10 cellular contexts compared by ENCODE assay signal in the genomic region with DNA sequence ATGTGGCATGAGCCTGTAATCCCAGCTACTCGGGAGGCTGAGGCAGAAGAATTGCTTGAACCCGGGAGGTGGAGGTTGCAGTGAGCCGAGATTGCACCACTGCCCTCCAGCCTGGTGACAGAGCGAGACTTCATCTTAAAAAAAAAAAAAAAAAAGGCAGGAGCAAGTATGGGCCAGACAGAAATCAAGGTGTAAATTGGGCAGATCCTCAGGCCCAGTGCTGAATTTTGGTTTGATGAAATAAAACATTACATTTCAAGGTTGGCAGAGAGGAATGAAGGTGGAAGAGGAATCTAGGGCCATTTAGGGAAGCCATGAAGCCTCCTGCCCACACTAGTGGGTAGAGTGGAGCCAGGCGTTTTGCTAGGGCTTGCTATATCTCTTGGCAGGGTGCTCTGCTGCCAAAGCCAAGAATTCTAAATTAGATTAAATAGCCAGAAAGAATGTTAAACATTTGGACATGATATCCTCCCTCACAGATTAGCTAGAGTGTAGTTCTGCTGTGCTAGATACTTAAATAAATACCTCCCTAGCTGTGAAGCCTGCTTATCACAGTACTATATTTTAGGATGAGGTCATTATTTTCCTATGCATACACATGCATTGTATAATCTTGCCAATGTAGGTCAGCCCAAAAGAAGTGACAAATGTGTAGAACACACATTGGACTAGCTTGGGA. TPM values are rescaled to one million over a fixed set of nuclear protein-coding genes. Genes with fewer than 3 reads are reported as not detected.
A peak's percentile ranks its signal among the peaks of the same experiment; 100 is the strongest.
DNase-seq lines count a peak whose midpoint lies in the region; ATAC-seq and TF ChIP-seq lines count a peak whose summit lies in the region.
"Had no signal": no experiment of that assay in that cellular context is flagged by ENCODE, and none has a peak within 500 bp of the region (broad histone marks: within the 10 kb centered on the region; RNA-seq: fewer than 3 reads in every experiment).

No MANE protein-coding gene starts in this region.

- no peak overlapping the region for H3K9ac ChIP-seq in SK-N-SH

- no peak overlapping the region for H2AFZ ChIP-seq in SK-N-SH (ENCODE audit: low read depth)
- no peak overlapping the region for H2AFZ ChIP-seq in osteoblast (ENCODE audit: low read length)

- no peak overlapping the region for H3K4me2 ChIP-seq in SK-N-SH
- no peak overlapping the region for H3K4me2 ChIP-seq in osteoblast (ENCODE audit: insufficient read depth, low read length)

- H3K79me2 ChIP-seq in SK-N-SH (ENCODE audit: insufficient read depth) = no peaks in the 10 kb centered on the region
- H3K79me2 ChIP-seq in osteoblast (ENCODE audit: insufficient read depth, low read length) = no peaks in the 10 kb centered on the region

- H3K4me3 Mint-ChIP-seq in activated CD4-positive, alpha-beta T cell treated with anti-CD3 and anti-CD28 coated beads, Interleukin-2, amount 10 ng/mL, durations not matched to agents 7 days and 5 days = no peak overlapping the region
- H3K4me3 Mint-ChIP-seq: stimulated activated memory B cell treated with anti-CD40 and anti-IgM and Interleukin-4, amounts not matched to agents 10 μg/mL and 1 μg/mL and 100 μg/mL, for 72 hours had no signal

- H3K27ac ChIP-seq in SK-N-SH (ENCODE audit: low read depth in 2 of 2, low read length in 1 of 2) = peak overlapping the region in 1 of 2 experiments; percentile 13; a peak in 1 of 4 replicates
- H3K27ac ChIP-seq in osteoblast (ENCODE audit: low read depth, low read length) = no peak overlapping the region

- 57% methylated on average over 5 of the region's 5 CpGs for WGBS in SK-N-SH (ENCODE audit: low lambda C conversion rate)

- H3K4me3 ChIP-seq in SK-N-SH (ENCODE audit: low read depth in 2 of 2, low read length in 1 of 2) = no peak overlapping the region
- H3K4me3 ChIP-seq in fibroblast of the aortic adventitia (ENCODE audit: low read depth, low read length) = no peak overlapping the region
- H3K4me3 ChIP-seq in osteoblast (ENCODE audit: insufficient read depth, low read length) = no peak overlapping the region

- peak; percentile 39 for DNase-seq in H4 (ENCODE audit: low spot score)
- DNase-seq in SK-N-SH = peak; percentile 40
- DNase-seq in fibroblast of the aortic adventitia (ENCODE audit: low read depth) = peak; percentile 76
- peak; percentile 30 for DNase-seq in osteoblast (ENCODE audit: insufficient read length, low spot score, missing footprints)
- DNase-seq in activated CD4-positive, alpha-beta T cell treated with anti-CD3 and anti-CD28 coated beads, Interleukin-2, amount 10 ng/mL, durations not matched to agents 7 days and 5 days = no peak
- no peak for DNase-seq in stimulated activated naive CD8-positive, alpha-beta T cell treated with anti-CD3 and anti-CD28 coated beads, Interleukin-15, Interleukin-2, amounts not matched to agents 100 U/mL and 50 U/mL, for 24 hours
- DNase-seq: NCI-H748 treated with DMSO at 0.1 percent for 48 hours had no signal

- peaks cover 33% of the 10 kb centered on the region for H3K4me1 Mint-ChIP-seq in activated CD4-positive, alpha-beta T cell treated with anti-CD3 and anti-CD28 coated beads, Interleukin-2, amount 10 ng/mL, durations not matched to agents 7 days and 5 days

- no peaks in the 10 kb centered on the region for H4K20me1 ChIP-seq in SK-N-SH (ENCODE audit: insufficient read depth)
- H4K20me1 ChIP-seq in osteoblast (ENCODE audit: insufficient read depth, low read length) = no peaks in the 10 kb centered on the region

- no peaks in the 10 kb centered on the region for H3K36me3 ChIP-seq in SK-N-SH (replicated peaks in 1 of 2; ENCODE audit: control insufficient read depth in 1 of 2, insufficient read depth in 2 of 2, low read length in 1 of 2)
- no peaks in the 10 kb centered on the region for H3K36me3 ChIP-seq in osteoblast (ENCODE audit: insufficient read depth, low read length)

- no peaks in the 10 kb centered on the region for H3F3A ChIP-seq in SK-N-SH (replicated peaks; ENCODE audit: insufficient read depth)

- H3K9me2 ChIP-seq in SK-N-SH = no peaks in the 10 kb centered on the region

- no peak overlapping the region for H3K27ac Mint-ChIP-seq in activated CD4-positive, alpha-beta T cell treated with anti-CD3 and anti-CD28 coated beads, Interleukin-2, amount 10 ng/mL, durations not matched to agents 7 days and 5 days
- H3K27ac Mint-ChIP-seq: stimulated activated memory B cell treated with anti-CD40 and anti-IgM and Interleukin-4, amounts not matched to agents 10 μg/mL and 1 μg/mL and 100 μg/mL, for 72 hours had no signal

- TF ChIP-seq RAD21 in SK-N-SH (IDR thresholded peaks at IDR 0.05; ENCODE audit: low read length) = no peak

- peaks cover 2% of the 10 kb centered on the region for H3K27me3 Mint-ChIP-seq in activated CD4-positive, alpha-beta T cell treated with anti-CD3 and anti-CD28 coated beads, Interleukin-2, amount 10 ng/mL, durations not matched to agents 7 days and 5 days

- H3K4me1 ChIP-seq in SK-N-SH (ENCODE audit: control insufficient read depth in 1 of 2, insufficient read depth in 2 of 2, low read depth in 1 of 2, low read length in 1 of 2) (peaks cover 3 to 6% of the 10 kb centered on the region in 2 experiments; a peak in 3 of 4 replicates), osteoblast (ENCODE audit: insufficient read depth, low read length) (peaks cover 19% of the 10 kb centered on the region)

- H3K36me3 Mint-ChIP-seq in activated CD4-positive, alpha-beta T cell treated with anti-CD3 and anti-CD28 coated beads, Interleukin-2, amount 10 ng/mL, durations not matched to agents 7 days and 5 days (ENCODE audit: low read depth) = no peaks in the 10 kb centered on the region
- H3K36me3 Mint-ChIP-seq: stimulated activated memory B cell treated with anti-CD40 and anti-IgM and Interleukin-4, amounts not matched to agents 10 μg/mL and 1 μg/mL and 100 μg/mL, for 72 hours had no signal

- H3K9me3 ChIP-seq in SK-N-SH = no peaks in the 10 kb centered on the region
- H3K9me3 ChIP-seq in osteoblast (ENCODE audit: low read depth, low read length) = no peaks in the 10 kb centered on the region

- H3K27me3 ChIP-seq in SK-N-SH (ENCODE audit: insufficient read depth) = no peaks in the 10 kb centered on the region
- H3K27me3 ChIP-seq in osteoblast (ENCODE audit: insufficient read depth, low read length) = no peaks in the 10 kb centered on the region

- TF ChIP-seq CTCF in SK-N-SH (IDR thresholded peaks at IDR 0.05) = no peak
- TF ChIP-seq CTCF in fibroblast of the aortic adventitia (IDR thresholded peaks at IDR 0.05; ENCODE audit: insufficient read depth, low read length) = no peak
- TF ChIP-seq CTCF in osteoblast (IDR thresholded peaks at IDR 0.05; ENCODE audit: extremely low read depth, low read depth, low read length) = no peak

- H3K9me3 Mint-ChIP-seq in activated CD4-positive, alpha-beta T cell treated with anti-CD3 and anti-CD28 coated beads, Interleukin-2, amount 10 ng/mL, durations not matched to agents 7 days and 5 days = no peaks in the 10 kb centered on the region
- H3K9me3 Mint-ChIP-seq: stimulated activated memory B cell treated with anti-CD40 and anti-IgM and Interleukin-4, amounts not matched to agents 10 μg/mL and 1 μg/mL and 100 μg/mL, for 72 hours had no signal

- ATAC-seq in GM18861 (IDR thresholded peaks at IDR 0.05; ENCODE audit: unreplicated experiment) (no peak), HG02885 (IDR thresholded peaks at IDR 0.05; ENCODE audit: poor library complexity, unreplicated experiment) (no peak)
- no peak for ATAC-seq in stimulated activated naive CD8-positive, alpha-beta T cell treated with anti-CD3 and anti-CD28 coated beads, Interleukin-15, Interleukin-2, amounts not matched to agents 100 U/mL and 50 U/mL, for 24 hours
- ATAC-seq: stimulated activated memory B cell treated with anti-CD40 and anti-IgM and Interleukin-4, amounts not matched to agents 10 μg/mL and 1 μg/mL and 100 μg/mL, for 72 hours had no signal

- CTCF ChIA-PET in SK-N-SH (lab: Yijun Ruan, JAX) = interaction anchor here (1.0 to 1.3 kb wide), 3 partner anchors 11 to 398 kb away, joined by 3 to 4 read pairs (median 3); no protein-coding TSS in a partner anchor
- CTCF ChIA-PET in activated CD4-positive, alpha-beta T cell treated with anti-CD3 and anti-CD28 coated beads, Interleukin-2, amount 10 ng/mL, durations not matched to agents 7 days and 5 days (lab: Charles Lee) = interaction anchor here (0.6 to 1.5 kb wide), 4 partner anchors 17 to 881 kb away, joined by 3 to 4 read pairs (median 3); partner anchors contain the start of gene LGALS8

- no peak; a peak in 1 of 4 replicates for TF ChIP-seq EP300 in SK-N-SH (IDR thresholded peaks at IDR 0.05; ENCODE audit: borderline replicate concordance in 1 of 2, low read depth in 1 of 2, low read length in 1 of 2)

- POLR2A ChIA-PET in SK-N-SH (lab: Yijun Ruan, JAX) = no interaction called here
- POLR2A ChIA-PET in activated CD4-positive, alpha-beta T cell treated with anti-CD3 and anti-CD28 coated beads, Interleukin-2, amount 10 ng/mL, durations not matched to agents 7 days and 5 days (lab: Charles Lee) = no interaction called here

TF ChIP-seq in SK-N-SH, 30 proteins besides CTCF, POLR2A, EP300 and RAD21:
- TF ChIP-seq RFX5 (IDR thresholded peaks at IDR 0.05; ENCODE audit: low read length) (no peak), TEAD4 (IDR thresholded peaks at IDR 0.05; ENCODE audit: borderline replicate concordance, insufficient read depth) (peak; percentile 62; the same call in 1 of the 2 replicates), JUND (IDR thresholded peaks at IDR 0.05) (no peak), TCF12 (IDR thresholded peaks at IDR 0.05) (0 out of 2 replicates have a peak, but pooled peaks have one; percentile 21), NFIC (IDR thresholded peaks at IDR 0.05; ENCODE audit: borderline replicate concordance) (peak; percentile 83)
- TF ChIP-seq, protein P1, sequence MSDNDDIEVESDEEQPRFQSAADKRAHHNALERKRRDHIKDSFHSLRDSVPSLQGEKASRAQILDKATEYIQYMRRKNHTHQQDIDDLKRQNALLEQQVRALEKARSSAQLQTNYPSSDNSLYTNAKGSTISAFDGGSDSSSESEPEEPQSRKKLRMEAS (IDR thresholded peaks at IDR 0.05; ENCODE audit: low read depth) = no peak

RNA-seq across cellular contexts. Expression of gene LGALS8, which starts 16.6 kb away (rescaled TPM):
- total RNA-seq in H4 (2014; rRNA removed; shearing (Covaris generic)) = 70.1 and 81.9 TPM in 2 replicates
- polyA plus RNA-seq in SK-N-SH (2012; rRNA removed) = 18.9 and 30.3 TPM in 2 replicates
- 18.4 and 19.8 TPM in 2 replicates for polyA plus RNA-seq in SK-N-SH (2012; cell fraction: cytosol; rRNA removed)
- 74.2 and 96.2 TPM in 2 replicates for polyA plus RNA-seq in SK-N-SH (2012; cell fraction: nucleus; rRNA removed)
- total RNA-seq in fibroblast of the aortic adventitia (ENCODE audit: low replicate concordance) (58.4 and 64.8 TPM in 2 replicates), osteoblast (79.6 and 86.9 TPM in 2 replicates)
- total RNA-seq in activated CD4-positive, alpha-beta T cell treated with anti-CD3 and anti-CD28 coated beads, Interleukin-2, amount 10 ng/mL, durations not matched to agents 7 days and 5 days = 100 to 1,000 TPM in 1 of 2 experiments, 10 to 100 TPM in 1; 99.5 to 107 TPM

Comparison
In these comparisons a context has a peak if more than half of its experiments do, and no peak if none do; other contexts are left out.
1. DNase-seq: peak in H4 (single experiment), SK-N-SH (single experiment), fibroblast of the aortic adventitia (single experiment) and osteoblast (single experiment); none in activated CD4-positive, alpha-beta T cell treated with anti-CD3 and anti-CD28 coated beads, Interleukin-2, amount 10 ng/mL, durations not matched to agents 7 days and 5 days (single experiment) and stimulated activated naive CD8-positive, alpha-beta T cell treated with anti-CD3 and anti-CD28 coated beads, Interleukin-15, Interleukin-2, amounts not matched to agents 100 U/mL and 50 U/mL, for 24 hours (single experiment).